ENCODE assay signal across 18 cellular contexts in genomic region chr5:178227138-178227659, GRCh38. TPM values are rescaled to one million over a fixed set of nuclear protein-coding genes. Genes with fewer than 3 reads are reported as not detected.
DNase-seq lines count a peak whose midpoint lies in the region; ATAC-seq and TF ChIP-seq lines count a peak whose summit lies in the region.
"Had no signal": no experiment of that assay in that cellular context is flagged by ENCODE, and none has a peak within 500 bp of the region (broad histone marks: within the 10 kb centered on the region; RNA-seq: fewer than 3 reads in every experiment).

No MANE protein-coding gene starts in this region.

- peaks cover 60% of the 10 kb centered on the region for H3K4me1 Mint-ChIP-seq in activated CD4-positive, alpha-beta memory T cell treated with anti-CD3 and anti-CD28 coated beads, Interleukin-2, amount 10 ng/mL, durations not matched to agents 7 days and 5 days
- H3K4me1 Mint-ChIP-seq in activated CD4-positive, alpha-beta memory T cell treated with anti-CD3 and anti-CD28 coated beads for 36 hours (ENCODE audit: low read depth): peaks cover 46% of the 10 kb centered on the region
- peaks cover 52 to 58% of the 10 kb centered on the region in 2 donors for H3K4me1 Mint-ChIP-seq in effector memory CD8-positive, alpha-beta T cell (ENCODE audit: low read depth in 2 of 2)

- no peak for DNase-seq in activated CD4-positive, alpha-beta memory T cell treated with anti-CD3 and anti-CD28 coated beads, Interleukin-2, amount 10 ng/mL, durations not matched to agents 7 days and 5 days
- no peak for DNase-seq in activated CD4-positive, alpha-beta memory T cell treated with anti-CD3 and anti-CD28 coated beads for 36 hours
- DNase-seq in LHCN-M2 (ENCODE audit: low read depth) (peak; percentile 35), osteoblast (ENCODE audit: insufficient read length, low spot score, missing footprints) (peak; percentile 97), NCI-H187 treated with DMSO at 0.1 percent for 48 hours (lab: John Stamatoyannopoulos, UW) (no peak), hippocampal formation (lab: John Stamatoyannopoulos, UW) (no peak)
- DNase-seq in effector memory CD8-positive, alpha-beta T cell: no peak
- DNase-seq: activated CD4-positive, alpha-beta T cell treated with anti-CD3 and anti-CD28 coated beads, Interleukin-2, amount 10 ng/mL, durations not matched to agents 7 days and 5 days; caudate nucleus; GF-D8; left cardiac atrium; MM.1S; stimulated activated CD4-positive, alpha-beta T cell treated with anti-CD3 and anti-CD28 coated beads, Interleukin-4, amount 100 ng/mL, for 4 hours; T-helper 9 cell had no signal

- TF ChIP-seq CTCF in osteoblast (IDR thresholded peaks at IDR 0.05; ENCODE audit: extremely low read depth, low read depth, low read length): no peak

- intact Hi-C loops in activated CD4-positive, alpha-beta memory T cell treated with anti-CD3 and anti-CD28 coated beads for 36 hours (cut with micrococcal nuclease): no loop called here

- no peak overlapping the region for H3K4me3 Mint-ChIP-seq in activated CD4-positive, alpha-beta memory T cell treated with anti-CD3 and anti-CD28 coated beads, Interleukin-2, amount 10 ng/mL, durations not matched to agents 7 days and 5 days
- H3K4me3 Mint-ChIP-seq in activated CD4-positive, alpha-beta memory T cell treated with anti-CD3 and anti-CD28 coated beads for 36 hours: no peak overlapping the region
- H3K4me3 Mint-ChIP-seq in effector memory CD8-positive, alpha-beta T cell: peak overlapping the region in 1 of 2 donors; percentile 3
- H3K4me3 Mint-ChIP-seq: activated CD4-positive, alpha-beta T cell treated with anti-CD3 and anti-CD28 coated beads, Interleukin-2, amount 10 ng/mL, durations not matched to agents 7 days and 5 days had no signal

- H3K4me2 ChIP-seq in osteoblast (ENCODE audit: insufficient read depth, low read length): no peak overlapping the region

- H3K4me1 ChIP-seq in osteoblast (ENCODE audit: insufficient read depth, low read length): peaks cover 20% of the 10 kb centered on the region

- H3K27ac Mint-ChIP-seq in activated CD4-positive, alpha-beta memory T cell treated with anti-CD3 and anti-CD28 coated beads, Interleukin-2, amount 10 ng/mL, durations not matched to agents 7 days and 5 days: peak overlapping the region; percentile 30
- no peak overlapping the region for H3K27ac Mint-ChIP-seq in activated CD4-positive, alpha-beta memory T cell treated with anti-CD3 and anti-CD28 coated beads for 36 hours
- H3K27ac Mint-ChIP-seq in effector memory CD8-positive, alpha-beta T cell: peak overlapping the region; percentile 5 to 88
- H3K27ac Mint-ChIP-seq: activated CD4-positive, alpha-beta T cell treated with anti-CD3 and anti-CD28 coated beads, Interleukin-2, amount 10 ng/mL, durations not matched to agents 7 days and 5 days had no signal

- H3K27me3 ChIP-seq in osteoblast (ENCODE audit: insufficient read depth, low read length): no peaks in the 10 kb centered on the region
- H3K27me3 ChIP-seq: vagina had no signal

- POLR2A ChIA-PET in activated CD4-positive, alpha-beta memory T cell treated with anti-CD3 and anti-CD28 coated beads, Interleukin-2, amount 10 ng/mL, durations not matched to agents 7 days and 5 days (lab: Charles Lee): interaction anchor here (9.2 kb wide), 1 partner anchor 16 kb away, joined by 120 read pairs; no protein-coding TSS in a partner anchor
- POLR2A ChIA-PET in activated CD4-positive, alpha-beta memory T cell treated with anti-CD3 and anti-CD28 coated beads for 36 hours (lab: Charles Lee): no interaction called here

- H3K36me3 Mint-ChIP-seq in activated CD4-positive, alpha-beta memory T cell treated with anti-CD3 and anti-CD28 coated beads, Interleukin-2, amount 10 ng/mL, durations not matched to agents 7 days and 5 days (ENCODE audit: low read depth): peaks cover 79% of the 10 kb centered on the region
- peaks cover 63% of the 10 kb centered on the region for H3K36me3 Mint-ChIP-seq in activated CD4-positive, alpha-beta memory T cell treated with anti-CD3 and anti-CD28 coated beads for 36 hours
- peaks cover 50% of the 10 kb centered on the region for H3K36me3 Mint-ChIP-seq in effector memory CD8-positive, alpha-beta T cell (ENCODE audit: insufficient read depth)

- CTCF ChIA-PET in activated CD4-positive, alpha-beta memory T cell treated with anti-CD3 and anti-CD28 coated beads, Interleukin-2, amount 10 ng/mL, durations not matched to agents 7 days and 5 days (lab: Charles Lee): interaction anchor here (1.1 kb wide), 1 partner anchor 23 kb away, joined by 4 read pairs; the partner anchor contains the start of gene HNRNPAB
- CTCF ChIA-PET in activated CD4-positive, alpha-beta memory T cell treated with anti-CD3 and anti-CD28 coated beads for 36 hours (lab: Charles Lee): no interaction called here

- H3K36me3 ChIP-seq in osteoblast (ENCODE audit: insufficient read depth, low read length): peaks cover 34% of the 10 kb centered on the region

- H3K27ac ChIP-seq in osteoblast (ENCODE audit: low read depth, low read length): peak overlapping the region; percentile 48
- H3K27ac ChIP-seq: vagina had no signal

- no peaks in the 10 kb centered on the region for H3K27me3 Mint-ChIP-seq in activated CD4-positive, alpha-beta memory T cell treated with anti-CD3 and anti-CD28 coated beads, Interleukin-2, amount 10 ng/mL, durations not matched to agents 7 days and 5 days
- H3K27me3 Mint-ChIP-seq in activated CD4-positive, alpha-beta memory T cell treated with anti-CD3 and anti-CD28 coated beads for 36 hours: no peaks in the 10 kb centered on the region
- no peaks in the 10 kb centered on the region for H3K27me3 Mint-ChIP-seq in effector memory CD8-positive, alpha-beta T cell
- H3K27me3 Mint-ChIP-seq: activated CD4-positive, alpha-beta T cell treated with anti-CD3 and anti-CD28 coated beads, Interleukin-2, amount 10 ng/mL, durations not matched to agents 7 days and 5 days had no signal

- ATAC-seq in effector memory CD8-positive, alpha-beta T cell (replicated peaks): no peak
- no peak for ATAC-seq in HG02870 (IDR thresholded peaks at IDR 0.05; ENCODE audit: unreplicated experiment)
- ATAC-seq: left cardiac atrium, right cardiac atrium had no signal

- H2AFZ ChIP-seq in osteoblast (ENCODE audit: low read length): no peak overlapping the region

- H3K4me3 ChIP-seq in osteoblast (ENCODE audit: insufficient read depth, low read length): no peak overlapping the region
- H3K4me3 ChIP-seq: vagina had no signal

- peaks cover 42% of the 10 kb centered on the region for H4K20me1 ChIP-seq in osteoblast (ENCODE audit: insufficient read depth, low read length)

- H3K9me3 Mint-ChIP-seq in activated CD4-positive, alpha-beta memory T cell treated with anti-CD3 and anti-CD28 coated beads, Interleukin-2, amount 10 ng/mL, durations not matched to agents 7 days and 5 days: no peaks in the 10 kb centered on the region
- H3K9me3 Mint-ChIP-seq in activated CD4-positive, alpha-beta memory T cell treated with anti-CD3 and anti-CD28 coated beads for 36 hours: no peaks in the 10 kb centered on the region
- H3K9me3 Mint-ChIP-seq in effector memory CD8-positive, alpha-beta T cell: no peaks in the 10 kb centered on the region
- H3K9me3 Mint-ChIP-seq: activated CD4-positive, alpha-beta T cell treated with anti-CD3 and anti-CD28 coated beads, Interleukin-2, amount 10 ng/mL, durations not matched to agents 7 days and 5 days had no signal

- no peaks in the 10 kb centered on the region for H3K9me3 ChIP-seq in osteoblast (ENCODE audit: low read depth, low read length)
- H3K9me3 ChIP-seq: vagina had no signal

- H3K79me2 ChIP-seq in osteoblast (ENCODE audit: insufficient read depth, low read length): peaks cover 64% of the 10 kb centered on the region

RNA-seq across cellular contexts. Expression of gene PHYKPL, which starts 5.4 kb away (rescaled TPM):
- total RNA-seq in activated CD4-positive, alpha-beta memory T cell treated with anti-CD3 and anti-CD28 coated beads, Interleukin-2, amount 10 ng/mL, durations not matched to agents 7 days and 5 days: 100 to 1,000 TPM; 106 to 112 TPM
- 10 to 100 TPM; 49.3 to 58.0 TPM for total RNA-seq in activated CD4-positive, alpha-beta memory T cell treated with anti-CD3 and anti-CD28 coated beads for 36 hours
- total RNA-seq in LHCN-M2 (2014; rRNA removed) (13.8 and 17.7 TPM in 2 replicates), osteoblast (35.1 and 36.5 TPM in 2 replicates)
- polyA plus RNA-seq in LHCN-M2 (2012): 19.5 TPM

RNA-seq across cellular contexts. Expression of gene HNRNPAB, which starts 22.9 kb away (rescaled TPM):
- 100 to 1,000 TPM; 177 to 186 TPM for total RNA-seq in activated CD4-positive, alpha-beta memory T cell treated with anti-CD3 and anti-CD28 coated beads, Interleukin-2, amount 10 ng/mL, durations not matched to agents 7 days and 5 days
- total RNA-seq in activated CD4-positive, alpha-beta memory T cell treated with anti-CD3 and anti-CD28 coated beads for 36 hours: 100 to 1,000 TPM; 313 to 316 TPM
- total RNA-seq in LHCN-M2 (2014; rRNA removed) (145 TPM in 2 replicates), osteoblast (40.9 and 42.4 TPM in 2 replicates)
- polyA plus RNA-seq in LHCN-M2 (2012): 188 TPM

RNA-seq across cellular contexts. Expression of gene GMCL2, which starts 40.0 kb away (rescaled TPM):
- not detected for total RNA-seq in activated CD4-positive, alpha-beta memory T cell treated with anti-CD3 and anti-CD28 coated beads, Interleukin-2, amount 10 ng/mL, durations not matched to agents 7 days and 5 days
- total RNA-seq in activated CD4-positive, alpha-beta memory T cell treated with anti-CD3 and anti-CD28 coated beads for 36 hours: not detected
- total RNA-seq in LHCN-M2 (2014; rRNA removed) (not detected in 2 replicates), osteoblast (not detected in 2 replicates)
- polyA plus RNA-seq in LHCN-M2 (2012): not detected
- total RNA-seq: A673; activated CD4-positive, alpha-beta T cell treated with anti-CD3 and anti-CD28 coated beads, Interleukin-2, amount 10 ng/mL, durations not matched to agents 7 days and 5 days; left cardiac atrium; right cardiac atrium; vagina had no signal
- polyA plus RNA-seq: right cardiac atrium had no signal

Comparison
In these comparisons a context has a peak if more than half of its experiments do, and no peak if none do; other contexts are left out.
1. DNase-seq: peak in LHCN-M2 (single experiment) and osteoblast (single experiment); none in activated CD4-positive, alpha-beta memory T cell treated with anti-CD3 and anti-CD28 coated beads, Interleukin-2, amount 10 ng/mL, durations not matched to agents 7 days and 5 days (single experiment), activated CD4-positive, alpha-beta memory T cell treated with anti-CD3 and anti-CD28 coated beads for 36 hours (single experiment), effector memory CD8-positive, alpha-beta T cell (0 of 3), NCI-H187 treated with DMSO at 0.1 percent for 48 hours (single experiment) and hippocampal formation (0 of 2).